Comparison of ENCODE assay signal across 8 cellular contexts in the genomic region with DNA sequence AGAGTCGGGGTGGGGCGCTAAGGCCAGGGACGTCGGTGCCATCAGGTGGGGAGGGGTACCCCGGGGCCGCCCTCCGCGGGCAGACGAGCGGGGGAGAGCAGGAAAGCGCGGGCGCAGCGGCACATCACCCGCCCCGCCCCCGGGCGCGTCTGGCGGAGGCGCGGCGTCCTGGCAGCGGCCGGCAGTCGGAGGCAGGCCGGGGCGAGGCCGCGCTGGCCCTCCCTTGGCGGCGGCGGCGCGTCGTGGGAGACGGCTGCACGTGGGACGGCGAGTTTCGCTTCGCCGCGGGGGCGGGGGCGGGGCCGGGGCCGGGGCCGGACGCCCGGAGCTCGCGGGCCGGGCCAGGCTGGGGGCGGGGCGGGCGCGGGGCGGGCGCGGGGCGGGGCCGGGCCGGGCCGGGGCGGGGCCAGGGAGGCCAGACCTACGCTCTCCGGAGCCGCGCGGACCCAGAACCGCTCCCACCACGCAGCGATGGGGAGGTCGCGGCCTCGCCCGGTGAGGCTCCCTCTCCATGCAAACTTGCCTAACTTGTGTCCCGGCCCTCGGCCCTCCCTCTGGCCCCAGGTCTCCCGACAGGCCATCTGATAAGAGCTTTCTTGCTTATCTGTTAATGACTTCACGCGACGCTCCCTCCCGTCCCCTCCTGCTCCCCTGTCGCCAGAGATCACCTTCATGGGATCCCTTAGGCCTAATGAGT.
DNase-seq lines count a peak whose midpoint lies in the region; ATAC-seq lines count a peak whose summit lies in the region.

No MANE protein-coding gene starts in this region.

- peaks cover 29 to 35% of the 10 kb centered on the region in 2 donors for H3K4me1 ChIP-seq in mucosa of rectum (ENCODE audit: control insufficient read depth in 2 of 2, insufficient read depth in 2 of 2, low read length in 2 of 2)

- H3K27ac ChIP-seq in epithelial cell of prostate (peak overlapping the region; percentile 45), mucosa of rectum (ENCODE audit: low read depth in 2 of 2, low read length in 2 of 2) (peak overlapping the region; percentile 74 to 76)

- DNase-seq in GDM1 (lab: John Stamatoyannopoulos, UW) = peak; percentile 16
- DNase-seq in NCI-H226 = peak; percentile 72
- DNase-seq in activated CD8-positive, alpha-beta memory T cell treated with anti-CD3 and anti-CD28 coated beads, Interleukin-2, amount 50 U/mL, for 48 hours = peak; percentile 73
- DNase-seq in epithelial cell of prostate (ENCODE audit: low read depth, low spot score) = no peak
- peak; percentile 52 for DNase-seq in stimulated activated naive CD4-positive, alpha-beta T cell treated with Interleukin-2 at 50 U/mL for 16 hours (lab: John Stamatoyannopoulos, UW)
- DNase-seq in DMS153 (lab: John Stamatoyannopoulos, UW) = no peak

- no peaks in the 10 kb centered on the region for H3K9me3 ChIP-seq in mucosa of rectum (ENCODE audit: control insufficient read depth in 2 of 2, low read length in 2 of 2)

- H3K9ac ChIP-seq in mucosa of rectum (ENCODE audit: low read depth in 1 of 2, low read length in 2 of 2) = peak overlapping the region; percentile 32 to 55

- H3K36me3 ChIP-seq in mucosa of rectum (ENCODE audit: control insufficient read depth in 2 of 2, insufficient read depth in 2 of 2, low read length in 2 of 2) = peaks cover 0 to 8% of the 10 kb centered on the region in 2 donors

- H3K27me3 ChIP-seq in mucosa of rectum (ENCODE audit: control insufficient read depth in 2 of 2, insufficient read depth in 2 of 2, low read length in 2 of 2) = no peaks in the 10 kb centered on the region

- H3K4me3 ChIP-seq in mucosa of rectum (ENCODE audit: low read length in 2 of 2) = peak overlapping the region; percentile 53 to 72

- ATAC-seq in HG02623 (IDR thresholded peaks at IDR 0.05; ENCODE audit: unreplicated experiment) = peak; percentile 53

Comparison
In these comparisons a context has a peak if more than half of its experiments do, and no peak if none do; other contexts are left out.
1. DNase-seq: peak in GDM1 (single experiment), NCI-H226 (single experiment), activated CD8-positive, alpha-beta memory T cell treated with anti-CD3 and anti-CD28 coated beads, Interleukin-2, amount 50 U/mL, for 48 hours (single experiment) and stimulated activated naive CD4-positive, alpha-beta T cell treated with Interleukin-2 at 50 U/mL for 16 hours (single experiment); none in epithelial cell of prostate (single experiment) and DMS153 (single experiment).